Comparison of ENCODE assay signal across 27 cellular contexts in the genomic region with DNA sequence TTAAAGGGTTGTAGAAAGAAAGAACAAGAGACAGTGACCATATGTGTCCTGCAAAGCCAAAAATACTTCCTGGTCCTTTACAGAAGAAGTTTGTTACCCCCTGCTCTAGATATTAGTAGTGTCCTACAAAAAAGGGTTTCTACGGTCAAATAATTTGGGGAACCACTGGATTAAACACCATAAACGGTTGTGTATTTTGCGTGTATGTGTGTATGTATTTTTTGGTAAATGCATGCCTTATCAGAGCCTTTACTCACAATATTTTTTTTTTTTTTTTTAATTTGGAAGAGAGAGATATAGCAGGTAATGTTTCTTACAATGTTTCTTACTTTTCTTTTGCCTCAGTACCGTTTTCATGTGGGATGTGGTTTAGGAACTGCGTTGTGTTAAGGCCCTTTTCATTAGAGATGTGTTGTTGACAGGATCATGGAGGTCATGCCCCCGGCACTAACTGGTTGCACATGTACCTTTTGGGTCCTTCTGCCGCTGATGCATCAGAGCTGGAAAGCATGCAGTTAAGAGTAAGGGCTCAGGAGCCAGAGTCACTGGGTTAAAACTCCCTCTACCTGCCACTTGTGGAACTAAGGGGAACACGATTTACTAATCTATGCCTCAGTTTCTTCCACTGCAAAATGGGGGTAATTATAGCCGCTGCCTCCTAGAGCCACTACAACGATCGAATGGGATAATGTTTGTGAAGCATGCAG.
DNase-seq lines count a peak whose midpoint lies in the region; ATAC-seq and TF ChIP-seq lines count a peak whose summit lies in the region.
"Had no signal": no experiment of that assay in that cellular context is flagged by ENCODE, and none has a peak within 500 bp of the region (broad histone marks: within the 10 kb centered on the region; RNA-seq: fewer than 3 reads in every experiment).

No MANE protein-coding gene starts in this region.

- H3K27ac ChIP-seq in mammary epithelial cell (ENCODE audit: insufficient read depth, low read depth, low read length) (no peak overlapping the region), Panc1 (ENCODE audit: low read length) (no peak overlapping the region), vagina (peak overlapping the region; percentile 56)
- H3K27ac ChIP-seq: BLaER1, body of pancreas, SJSA1 had no signal

- BruUV-seq in MCF 10A (replicated peaks; lab: Mats Ljungman, UMichigan) = no TSS peak
- no TSS peak for BruUV-seq in mammary epithelial cell (replicated peaks; lab: Mats Ljungman, UMichigan)
- no TSS peak for BruUV-seq in Panc1 (replicated peaks; lab: Mats Ljungman, UMichigan)

- no peak overlapping the region for H2AFZ ChIP-seq in mammary epithelial cell (ENCODE audit: low read depth, low read length)

- intact Hi-C loops in MCF 10A (cut with micrococcal nuclease) = no loop called here
- intact Hi-C loops in mammary epithelial cell (cut with micrococcal nuclease) = no loop called here
- intact Hi-C loops in Panc1 (cut with micrococcal nuclease; ENCODE audit: unreplicated experiment) = no loop called here
- intact Hi-C loops in vagina (cut with DNase I) = no loop called here

- no peaks in the 10 kb centered on the region for H3K4me1 Mint-ChIP-seq in MCF 10A (ENCODE audit: insufficient read depth, unreplicated experiment)
- H3K4me1 Mint-ChIP-seq: activated naive CD8-positive, alpha-beta T cell treated with anti-CD3 and anti-CD28 coated beads, Interleukin-2, amount 10 ng/mL, durations not matched to agents 7 days and 5 days; activated T-helper 17 cell treated with anti-CD3 and anti-CD28 coated beads, Interleukin-2, amount 50 U/mL, for 72 hours; T-helper 17 cell had no signal

- H3K27me3 ChIP-seq in mammary epithelial cell (ENCODE audit: insufficient read depth, low read length) = no peaks in the 10 kb centered on the region
- 0 out of 2 replicates have a peak, but pooled peaks cover 2% of the 10 kb centered on the region for H3K27me3 ChIP-seq in Panc1 (ENCODE audit: control insufficient read depth, insufficient read depth, low read length)
- H3K27me3 ChIP-seq in vagina = no peaks in the 10 kb centered on the region
- H3K27me3 ChIP-seq: BLaER1, body of pancreas had no signal

- 53% methylated on average over 11 of the region's 11 CpGs for WGBS in mammary epithelial cell (ENCODE audit: low coverage, missing lambda C conversion rate)

- no peaks in the 10 kb centered on the region for H3K9me3 Mint-ChIP-seq in MCF 10A (ENCODE audit: unreplicated experiment)
- H3K9me3 Mint-ChIP-seq: activated naive CD8-positive, alpha-beta T cell treated with anti-CD3 and anti-CD28 coated beads, Interleukin-2, amount 10 ng/mL, durations not matched to agents 7 days and 5 days; activated T-helper 17 cell treated with anti-CD3 and anti-CD28 coated beads, Interleukin-2, amount 50 U/mL, for 72 hours had no signal

- dilution Hi-C loops in mammary epithelial cell (cut with HindIII; ENCODE audit: low sequenced_read_pairs) = loop anchor here (5.0 kb wide), 1 partner anchor 67 kb away; no protein-coding TSS in a partner anchor

- TF ChIP-seq POLR2A in vagina (IDR thresholded peaks at IDR 0.05) = no peak

- no peaks in the 10 kb centered on the region for H3K4me1 ChIP-seq in mammary epithelial cell (ENCODE audit: insufficient read depth, low read length)
- H3K4me1 ChIP-seq in Panc1 (ENCODE audit: control insufficient read depth, insufficient read depth, low read length) = no peaks in the 10 kb centered on the region
- H3K4me1 ChIP-seq in vagina = peaks cover 30% of the 10 kb centered on the region
- H3K4me1 ChIP-seq: BLaER1, body of pancreas, Caco-2, SJSA1 had no signal

- H3K9me3 ChIP-seq in mammary epithelial cell (replicated peaks; ENCODE audit: insufficient read depth, low read length) (no peaks in the 10 kb centered on the region), Panc1 (ENCODE audit: control insufficient read depth, insufficient read depth, low read depth, low read length) (no peaks in the 10 kb centered on the region), vagina (no peaks in the 10 kb centered on the region)
- H3K9me3 ChIP-seq: body of pancreas, Caco-2, esophagus squamous epithelium, SJSA1 had no signal

- H3K27me3 Mint-ChIP-seq in MCF 10A (ENCODE audit: insufficient read depth, unreplicated experiment) = no peaks in the 10 kb centered on the region
- H3K27me3 Mint-ChIP-seq: activated naive CD8-positive, alpha-beta T cell treated with anti-CD3 and anti-CD28 coated beads, Interleukin-2, amount 10 ng/mL, durations not matched to agents 7 days and 5 days had no signal

- no peak overlapping the region for H3K9ac ChIP-seq in mammary epithelial cell (ENCODE audit: insufficient read depth, low read length)
- H3K9ac ChIP-seq: BLaER1 had no signal

- no peak overlapping the region for H3K4me3 Mint-ChIP-seq in MCF 10A (ENCODE audit: unreplicated experiment)
- H3K4me3 Mint-ChIP-seq: activated naive CD8-positive, alpha-beta T cell treated with anti-CD3 and anti-CD28 coated beads, Interleukin-2, amount 10 ng/mL, durations not matched to agents 7 days and 5 days; activated T-helper 17 cell treated with anti-CD3 and anti-CD28 coated beads, Interleukin-2, amount 50 U/mL, for 72 hours; nephron progenitor cell; T-helper 17 cell had no signal

- H3K79me2 ChIP-seq in mammary epithelial cell (ENCODE audit: insufficient read depth, low read length) = no peaks in the 10 kb centered on the region

- H3K27ac Mint-ChIP-seq in MCF 10A (ENCODE audit: low read depth, unreplicated experiment) = no peak overlapping the region
- H3K27ac Mint-ChIP-seq: activated naive CD8-positive, alpha-beta T cell treated with anti-CD3 and anti-CD28 coated beads, Interleukin-2, amount 10 ng/mL, durations not matched to agents 7 days and 5 days; activated T-helper 17 cell treated with anti-CD3 and anti-CD28 coated beads, Interleukin-2, amount 50 U/mL, for 72 hours; T-helper 17 cell had no signal

- TF ChIP-seq CTCF in MCF 10A (IDR thresholded peaks at IDR 0.05; ENCODE audit: unreplicated experiment) (peak; percentile 17), mammary epithelial cell (conservative IDR thresholded peaks at IDR 0.05 in 1 of 2, IDR thresholded peaks at IDR 0.05 in 1 of 2; ENCODE audit: extremely low read depth in 1 of 2, insufficient read depth in 1 of 2, low read depth in 1 of 2, low read length in 2 of 2) (peak in 1 of 2 donors; percentile 4), Panc1 (IDR thresholded peaks at IDR 0.05) (peak; percentile 18; the same call in 1 of the 2 replicates), fibroblast of mammary gland (conservative IDR thresholded peaks at IDR 0.05; ENCODE audit: control insufficient read depth, insufficient read depth, low read depth, low read length) (peak; percentile 33), vagina (IDR thresholded peaks at IDR 0.05) (peak in 1 of 3 experiments; percentile 22)

- H3K4me2 ChIP-seq in mammary epithelial cell (ENCODE audit: insufficient read depth, low read depth, low read length) = no peak overlapping the region
- H3K4me2 ChIP-seq: BLaER1 had no signal

- no peaks in the 10 kb centered on the region for H3K36me3 Mint-ChIP-seq in MCF 10A (ENCODE audit: insufficient read depth, unreplicated experiment)
- H3K36me3 Mint-ChIP-seq: activated naive CD8-positive, alpha-beta T cell treated with anti-CD3 and anti-CD28 coated beads, Interleukin-2, amount 10 ng/mL, durations not matched to agents 7 days and 5 days had no signal

- H3K36me3 ChIP-seq in mammary epithelial cell (ENCODE audit: insufficient read depth, low read length) (no peaks in the 10 kb centered on the region), Panc1 (ENCODE audit: control insufficient read depth, insufficient read depth, low read length) (no peaks in the 10 kb centered on the region), vagina (no peaks in the 10 kb centered on the region)
- H3K36me3 ChIP-seq: BLaER1, esophagus squamous epithelium, SJSA1 had no signal

- no peaks in the 10 kb centered on the region for H4K20me1 ChIP-seq in mammary epithelial cell (ENCODE audit: insufficient read depth, low read length)
- H4K20me1 ChIP-seq: BLaER1 had no signal

- in situ Hi-C loops in mammary epithelial cell (cut with MboI; ENCODE audit: low sequenced_read_pairs in 2 of 2) (no loop called here), Panc1 (cut with HindIII; ENCODE audit: low pct_unique_long_range_greater_than_20kb, low sequenced_read_pairs) (no loop called here)

- ATAC-seq in Panc1 (no peak), GM21515 (IDR thresholded peaks at IDR 0.05; ENCODE audit: unreplicated experiment) (no peak), GM19455 (IDR thresholded peaks at IDR 0.05; ENCODE audit: unreplicated experiment) (no peak)
- ATAC-seq: activated T-helper 17 cell treated with anti-CD3 and anti-CD28 coated beads, Interleukin-2, amount 50 U/mL, for 72 hours; body of pancreas; left ventricle myocardium superior; T-helper 17 cell had no signal

- DNase-seq in MCF 10A (ENCODE audit: unreplicated experiment) (no peak), mammary epithelial cell (no peak), Panc1 (ENCODE audit: low read depth, low spot score) (no peak), fibroblast of mammary gland (ENCODE audit: low read depth) (peak; percentile 64), vagina (ENCODE audit: extremely low spot score in 2 of 2) (no peak), NCI-H1436 (lab: John Stamatoyannopoulos, UW) (no peak)
- DNase-seq: activated CD4-positive, alpha-beta T cell treated with anti-CD3 and anti-CD28 coated beads, Interleukin-2, amount 50 U/mL, for 4 hours; activated CD8-positive, alpha-beta memory T cell treated with anti-CD3 and anti-CD28 coated beads, Interleukin-2, amount 50 U/mL, for 4 hours; activated naive CD8-positive, alpha-beta T cell treated with anti-CD3 and anti-CD28 coated beads, Interleukin-2, amount 10 ng/mL, durations not matched to agents 7 days and 5 days; body of pancreas; Caco-2; effector CD4-positive, alpha-beta T cell; esophagus squamous epithelium; head of caudate nucleus; KBM-7; left ventricle myocardium superior; MV-4-11; NCI-H187 treated with DMSO at 0.1 percent for 48 hours; NCI-H2227 treated with DMSO at 0.1 percent for 48 hours; nephron progenitor cell; posterior cingulate gyrus; T-helper 17 cell had no signal

- H3K4me3 ChIP-seq in mammary epithelial cell (replicated peaks in 1 of 3; ENCODE audit: insufficient read depth in 1 of 3, low read depth in 2 of 3, low read length in 3 of 3) (no peak overlapping the region), Panc1 (ENCODE audit: low read depth in 2 of 2, low read length in 2 of 2) (no peak overlapping the region), fibroblast of mammary gland (ENCODE audit: control insufficient read depth, low read depth, low read length) (no peak overlapping the region), vagina (no peak overlapping the region)
- H3K4me3 ChIP-seq: BLaER1, body of pancreas, esophagus squamous epithelium, SJSA1 had no signal

- CTCF ChIA-PET in MCF 10A (lab: Yijun Ruan, JAX) = no interaction called here
- CTCF ChIA-PET in mammary epithelial cell (lab: Charles Lee; ENCODE audit: low non-redundant PET) = no interaction called here
- CTCF ChIA-PET in Panc1 (lab: Charles Lee) = no interaction called here

- POLR2A ChIA-PET in MCF 10A (lab: Yijun Ruan, JAX) (interaction anchor here (0.6 to 0.8 kb wide), 2 partner anchors 13 to 360 kb away, joined by 3 read pairs; no protein-coding TSS in a partner anchor), Panc1 (lab: Charles Lee) (no interaction called here)
